14 cellular contexts compared by ENCODE assay signal in the genomic region with DNA sequence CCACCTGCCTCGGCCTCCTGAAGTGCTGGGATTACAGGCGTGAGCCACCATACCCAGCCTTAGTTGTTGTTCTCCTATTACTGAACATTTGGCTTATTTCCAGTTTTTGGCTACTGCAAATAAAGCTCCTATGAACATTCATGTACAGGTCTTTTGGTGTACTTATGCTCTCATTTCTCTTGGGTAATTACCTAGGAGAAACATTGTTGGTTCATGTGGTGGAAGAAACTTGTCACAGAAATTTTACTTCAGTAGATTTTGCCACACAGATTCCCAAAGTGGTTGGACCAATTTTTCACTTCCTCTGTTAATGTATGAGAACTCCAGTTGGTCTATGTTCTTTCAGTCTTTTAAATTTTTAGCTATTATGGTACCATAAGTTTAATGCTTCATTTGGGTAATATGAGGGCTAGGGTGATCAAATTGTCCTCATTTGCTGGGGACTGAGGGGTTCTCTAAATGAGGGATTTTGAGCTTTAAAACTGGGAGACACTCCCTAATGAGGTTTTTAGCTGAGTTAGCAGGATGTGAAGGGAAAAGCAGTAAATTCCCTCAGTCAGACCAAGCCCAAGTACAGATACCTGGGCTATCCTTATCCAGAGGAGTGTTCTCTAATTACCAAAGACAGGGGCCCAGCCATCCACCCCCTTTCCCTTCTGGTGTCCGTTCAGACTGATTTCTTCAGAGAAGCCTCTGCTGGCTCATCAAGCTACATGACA. TPM values are rescaled to one million over a fixed set of nuclear protein-coding genes. Genes with fewer than 3 reads are reported as not detected.
DNase-seq lines count a peak whose midpoint lies in the region; TF ChIP-seq lines count a peak whose summit lies in the region.
"Had no signal": no experiment of that assay in that cellular context is flagged by ENCODE, and none has a peak within 500 bp of the region (broad histone marks: within the 10 kb centered on the region; RNA-seq: fewer than 3 reads in every experiment).

No MANE protein-coding gene starts in this region.

- no peaks in the 10 kb centered on the region for H3K27me3 Mint-ChIP-seq in nephron (ENCODE audit: low read depth)
- no peaks in the 10 kb centered on the region for H3K27me3 Mint-ChIP-seq in activated T-helper 2 cell treated with anti-CD3 and anti-CD28 coated beads, Interferon-gamma antibody, Interleukin-2, Interleukin-4, amounts not matched to agents 10 μg/mL and 5 μg/mL and 100 μg/mL, durations not matched to agents 14 hours and 24 hours and 36 hours (ENCODE audit: low read depth)
- H3K27me3 Mint-ChIP-seq: brain had no signal

- intact Hi-C loops in OCI-LY7 (cut with micrococcal nuclease; ENCODE audit: unreplicated experiment), result no loop called here
- intact Hi-C loops in head of caudate nucleus (cut with DNase I), result no loop called here
- intact Hi-C loops in activated T-helper 2 cell treated with anti-CD3 and anti-CD28 coated beads, Interferon-gamma antibody, Interleukin-2, Interleukin-4, amounts not matched to agents 10 μg/mL and 5 μg/mL and 100 μg/mL, durations not matched to agents 14 hours and 24 hours and 36 hours (cut with micrococcal nuclease), result no loop called here

- TSS peak; percentile 58 for BruUV-seq in OCI-LY7 (replicated peaks; lab: Mats Ljungman, UMichigan)

- H3K9me2 ChIP-seq in OCI-LY7 (ENCODE audit: insufficient read depth, low read length), result no peaks in the 10 kb centered on the region

- H4K20me1 ChIP-seq in OCI-LY7 (ENCODE audit: insufficient read depth, low read length), result 0 out of 2 replicates have a peak, but pooled peaks cover 14% of the 10 kb centered on the region

- peak overlapping the region in 2 of 3 experiments; percentile 18 to 56 for H3K27ac Mint-ChIP-seq in nephron
- no peak overlapping the region for H3K27ac Mint-ChIP-seq in activated T-helper 2 cell treated with anti-CD3 and anti-CD28 coated beads, Interferon-gamma antibody, Interleukin-2, Interleukin-4, amounts not matched to agents 10 μg/mL and 5 μg/mL and 100 μg/mL, durations not matched to agents 14 hours and 24 hours and 36 hours

- no peaks in the 10 kb centered on the region for H3K9me3 ChIP-seq in OCI-LY7 (ENCODE audit: low read length)
- no peaks in the 10 kb centered on the region for H3K9me3 ChIP-seq in HAP-1
- H3K9me3 ChIP-seq: thyroid gland had no signal

- H3K4me1 ChIP-seq in OCI-LY7 (ENCODE audit: insufficient read depth, low read length, poor library complexity, severe bottlenecking) (peaks cover 43% of the 10 kb centered on the region), HAP-1 (peaks cover 6% of the 10 kb centered on the region)
- H3K4me1 ChIP-seq: thyroid gland had no signal

- DNase-seq in DMS53 (lab: John Stamatoyannopoulos, UW) (peak; percentile 39), DMS53 treated with DMSO at 0.1 percent for 48 hours (lab: John Stamatoyannopoulos, UW; ENCODE audit: unreplicated experiment) (no peak), NCI-H1105 (lab: John Stamatoyannopoulos, UW) (peak; percentile 40), OCI-LY7 (ENCODE audit: low spot score) (no peak), head of caudate nucleus (no peak), HAP-1 (ENCODE audit: low spot score in 2 of 2) (no peak)
- no peak for DNase-seq in activated T-helper 2 cell treated with anti-CD3 and anti-CD28 coated beads, Interferon-gamma antibody, Interleukin-2, Interleukin-4, amounts not matched to agents 10 μg/mL and 5 μg/mL and 100 μg/mL, durations not matched to agents 14 hours and 24 hours and 36 hours (ENCODE audit: low spot score)
- DNase-seq: activated CD4-positive, alpha-beta T cell treated with anti-CD3 and anti-CD28 coated beads, Interleukin-2, amount 50 U/mL, for 1 hour; activated effector memory CD4-positive, alpha-beta T cell treated with Interleukin-2 at 50 U/mL for 16 hours; left ventricle myocardium superior; small intestine; thyroid gland had no signal

- no peak overlapping the region for H3K4me2 ChIP-seq in OCI-LY7 (ENCODE audit: low read length)

- H3K36me3 ChIP-seq in OCI-LY7 (ENCODE audit: insufficient read depth, low read length) (peaks cover 53% of the 10 kb centered on the region), HAP-1 (replicated peaks) (peaks cover 25% of the 10 kb centered on the region)
- H3K36me3 ChIP-seq: thyroid gland had no signal

- H3K79me2 ChIP-seq in OCI-LY7 (ENCODE audit: insufficient read depth, low read depth, low read length), result peaks cover 75% of the 10 kb centered on the region

- H3K4me1 Mint-ChIP-seq in nephron, result no peaks in the 10 kb centered on the region
- peaks cover 3% of the 10 kb centered on the region for H3K4me1 Mint-ChIP-seq in activated T-helper 2 cell treated with anti-CD3 and anti-CD28 coated beads, Interferon-gamma antibody, Interleukin-2, Interleukin-4, amounts not matched to agents 10 μg/mL and 5 μg/mL and 100 μg/mL, durations not matched to agents 14 hours and 24 hours and 36 hours (ENCODE audit: low read depth)

- POLR2A ChIA-PET in OCI-LY7 (lab: Charles Lee), result interaction anchor here (0.6 to 2.3 kb wide), 4 partner anchors 11 to 1604 kb away, joined by 3 to 6 read pairs (median 4); no protein-coding TSS in a partner anchor

- H3K4me3 ChIP-seq in OCI-LY7 (ENCODE audit: low read depth, low read length, poor library complexity, severe bottlenecking), result no peak overlapping the region
- no peak overlapping the region for H3K4me3 ChIP-seq in HAP-1
- H3K4me3 ChIP-seq: thyroid gland had no signal

- H3K27me3 ChIP-seq in HAP-1 (ENCODE audit: low read depth), result no peaks in the 10 kb centered on the region
- H3K27me3 ChIP-seq: thyroid gland had no signal

- H3K9me3 Mint-ChIP-seq in nephron, result peaks cover 5% of the 10 kb centered on the region
- no peaks in the 10 kb centered on the region for H3K9me3 Mint-ChIP-seq in activated T-helper 2 cell treated with anti-CD3 and anti-CD28 coated beads, Interferon-gamma antibody, Interleukin-2, Interleukin-4, amounts not matched to agents 10 μg/mL and 5 μg/mL and 100 μg/mL, durations not matched to agents 14 hours and 24 hours and 36 hours

- no peak overlapping the region for H3K4me3 Mint-ChIP-seq in nephron
- no peak overlapping the region for H3K4me3 Mint-ChIP-seq in activated T-helper 2 cell treated with anti-CD3 and anti-CD28 coated beads, Interferon-gamma antibody, Interleukin-2, Interleukin-4, amounts not matched to agents 10 μg/mL and 5 μg/mL and 100 μg/mL, durations not matched to agents 14 hours and 24 hours and 36 hours (ENCODE audit: low read depth)
- H3K4me3 Mint-ChIP-seq: brain had no signal

- no peak overlapping the region for H2AFZ ChIP-seq in OCI-LY7 (ENCODE audit: low read length)

- CTCF ChIA-PET in OCI-LY7 (lab: Charles Lee; ENCODE audit: unreplicated experiment), result no interaction called here

- no peak overlapping the region for H3K27ac ChIP-seq in OCI-LY7 (ENCODE audit: low read depth, low read length, poor library complexity, severe bottlenecking)
- H3K27ac ChIP-seq: thyroid gland had no signal

- in situ Hi-C loops in HAP-1 (cut with MboI; ENCODE audit: low sequenced_read_pairs), result no loop called here

- TF ChIP-seq CTCF in OCI-LY7 (conservative IDR thresholded peaks at IDR 0.05; ENCODE audit: low read length), result no peak
- no peak for TF ChIP-seq CTCF in nephron (IDR thresholded peaks at IDR 0.05; ENCODE audit: unreplicated experiment in 3 of 3)

- peaks cover 36% of the 10 kb centered on the region for H3K36me3 Mint-ChIP-seq in nephron (ENCODE audit: low read depth)
- peaks cover 3% of the 10 kb centered on the region for H3K36me3 Mint-ChIP-seq in activated T-helper 2 cell treated with anti-CD3 and anti-CD28 coated beads, Interferon-gamma antibody, Interleukin-2, Interleukin-4, amounts not matched to agents 10 μg/mL and 5 μg/mL and 100 μg/mL, durations not matched to agents 14 hours and 24 hours and 36 hours (ENCODE audit: low read depth)

RNA-seq across cellular contexts. Expression of gene MTA3, which starts 33.9 kb away (rescaled TPM):
- total RNA-seq in OCI-LY7 (2014; rRNA removed; shearing (Covaris generic)), result 66.7 and 72.7 TPM in 2 replicates
- total RNA-seq in OCI-LY7 (2022), result 183 and 205 TPM in 2 replicates
- total RNA-seq in activated T-helper 2 cell treated with anti-CD3 and anti-CD28 coated beads, Interferon-gamma antibody, Interleukin-2, Interleukin-4, amounts not matched to agents 10 μg/mL and 5 μg/mL and 100 μg/mL, durations not matched to agents 14 hours and 24 hours and 36 hours, result 39.7 and 39.8 TPM in 2 replicates

Comparison
In these comparisons a context has a peak if more than half of its experiments do, and no peak if none do; other contexts are left out.
1. DNase-seq: peak in DMS53 (single experiment) and NCI-H1105 (single experiment); none in DMS53 treated with DMSO at 0.1 percent for 48 hours (single experiment), OCI-LY7 (single experiment), head of caudate nucleus (0 of 42), HAP-1 (0 of 2) and activated T-helper 2 cell treated with anti-CD3 and anti-CD28 coated beads, Interferon-gamma antibody, Interleukin-2, Interleukin-4, amounts not matched to agents 10 μg/mL and 5 μg/mL and 100 μg/mL, durations not matched to agents 14 hours and 24 hours and 36 hours (single experiment).